In the genomic region with DNA sequence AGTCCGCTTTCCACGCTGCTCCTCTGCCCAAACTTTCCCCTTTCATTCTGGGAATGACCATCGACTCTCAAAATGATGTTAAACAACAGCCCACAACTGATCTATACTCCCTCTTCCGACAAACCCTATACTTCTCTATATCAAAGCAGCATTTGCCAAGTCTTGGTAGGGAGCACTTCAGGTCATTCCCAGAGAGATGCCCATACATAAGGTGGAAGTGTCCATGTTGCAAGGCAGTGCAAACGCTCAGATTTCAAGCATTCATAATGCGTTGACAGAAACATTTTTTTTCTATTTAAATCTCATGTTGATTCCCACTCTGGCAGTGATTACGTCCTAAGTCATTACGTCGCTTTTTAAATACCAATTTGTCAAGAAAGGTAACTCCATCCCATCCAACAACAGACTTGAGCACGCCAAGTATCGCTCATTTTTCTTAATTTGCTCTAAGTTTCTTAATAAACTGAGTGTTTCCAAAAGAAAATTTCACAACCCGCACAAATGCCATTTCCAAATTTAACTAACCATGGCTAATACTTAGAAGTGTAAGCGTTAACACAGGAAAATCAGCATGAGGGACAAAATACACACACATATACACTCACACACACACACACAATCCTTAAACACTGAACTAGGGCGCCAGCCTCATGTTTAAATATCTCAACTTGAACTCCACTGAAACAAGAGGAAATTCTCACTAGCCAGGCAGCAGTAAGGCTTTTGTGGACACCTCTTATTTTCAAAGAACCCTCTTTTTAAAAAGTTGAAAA, we compare ENCODE assay signal across 8 cellular contexts. TPM values are rescaled to one million over a fixed set of nuclear protein-coding genes. Genes with fewer than 3 reads are reported as not detected.
A peak's percentile ranks its signal among the peaks of the same experiment; 100 is the strongest.
DNase-seq lines count a peak whose midpoint lies in the region; ATAC-seq and TF ChIP-seq lines count a peak whose summit lies in the region.

No MANE protein-coding gene starts in this region.

- H3K27me3 ChIP-seq in WERI-Rb-1 (ENCODE audit: insufficient read depth, low read depth, severe bottlenecking), result no peaks in the 10 kb centered on the region

- no peak for ATAC-seq in GM18858 (IDR thresholded peaks at IDR 0.05; ENCODE audit: unreplicated experiment)

- H3K27ac ChIP-seq in WERI-Rb-1, result peak overlapping the region; percentile 90

- H3K4me3 ChIP-seq in WERI-Rb-1 (ENCODE audit: low read depth, low read length), result peak overlapping the region; percentile 80

- no peaks in the 10 kb centered on the region for H3K9me3 ChIP-seq in WERI-Rb-1 (ENCODE audit: severe bottlenecking)

- H3K36me3 ChIP-seq in WERI-Rb-1, result no peaks in the 10 kb centered on the region

- TF ChIP-seq CTCF in WERI-Rb-1 (IDR thresholded peaks at IDR 0.05; ENCODE audit: low read depth, low read length), result no peak

- DNase-seq in SIG-M5 treated with dmso at 0.1 percent for 504 hours (lab: John Stamatoyannopoulos, UW; ENCODE audit: unreplicated experiment), result peak; percentile 23
- no peak for DNase-seq in SIG-M5 (lab: John Stamatoyannopoulos, UW)
- peak; percentile 56 for DNase-seq in HT-29 (ENCODE audit: low spot score)
- no peak for DNase-seq in WERI-Rb-1
- DNase-seq in globus pallidus (ENCODE audit: low spot score), result peak; percentile 24
- peak; percentile 61 for DNase-seq in retina
- DNase-seq in SHP77 (lab: John Stamatoyannopoulos, UW), result no peak

RNA-seq across cellular contexts. Expression of gene GXYLT1, which starts 1.1 kb away (rescaled TPM):
- total RNA-seq in HT-29 (2014; rRNA removed; shearing (Covaris generic)), result 4.6 and 6.3 TPM in 2 replicates

Comparison
In these comparisons a context has a peak if more than half of its experiments do, and no peak if none do; other contexts are left out.
1. DNase-seq: peak in SIG-M5 treated with dmso at 0.1 percent for 504 hours (single experiment), HT-29 (single experiment), globus pallidus (single experiment) and retina (single experiment); none in SIG-M5 (single experiment), WERI-Rb-1 (single experiment) and SHP77 (0 of 2).